ENCODE assay signal across 29 cellular contexts in genomic region chr7:4406288-4407058, GRCh38.
DNase-seq lines count a peak whose midpoint lies in the region; ATAC-seq, FAIRE-seq and TF ChIP-seq lines count a peak whose summit lies in the region.
"Had no signal": no experiment of that assay in that cellular context is flagged by ENCODE, and none has a peak within 500 bp of the region (broad histone marks: within the 10 kb centered on the region; RNA-seq: fewer than 3 reads in every experiment).

No MANE protein-coding gene starts in this region.

- H3K9me3 Mint-ChIP-seq in osteocyte (ENCODE audit: unreplicated experiment), result no peaks in the 10 kb centered on the region
- H3K9me3 Mint-ChIP-seq in CD8-positive, alpha-beta memory T cell, result peaks cover 6 to 12% (median 10%) of the 10 kb centered on the region in 5 donors

- no peaks in the 10 kb centered on the region for H3K36me3 ChIP-seq in K562 (ENCODE audit: control insufficient read depth, insufficient read depth, low read length)
- no peaks in the 10 kb centered on the region for H3K36me3 ChIP-seq in CD8-positive, alpha-beta memory T cell (ENCODE audit: insufficient read depth, low read length)
- H3K36me3 ChIP-seq: brain microvascular endothelial cell, MG63, SJCRH30 had no signal

- no peak for FAIRE-seq in K562 (lab: Jason Lieb, UNC)
- FAIRE-seq: A549, endothelial cell of umbilical vein, GM18507 had no signal

- H4K20me1 ChIP-seq in K562 (replicated peaks; ENCODE audit: control insufficient read depth, insufficient read depth, low read length), result no peaks in the 10 kb centered on the region

- no peak for TF ChIP-seq CTCF in K562 (IDR thresholded peaks at IDR 0.05 in 2 of 3, conservative IDR thresholded peaks at IDR 0.05 in 1 of 3; ENCODE audit: insufficient read depth in 2 of 3, low read depth in 1 of 3, low read length in 3 of 3)
- no peak for TF ChIP-seq CTCF in osteocyte (IDR thresholded peaks at IDR 0.05)

- no peak overlapping the region for H2AFZ ChIP-seq in K562 (ENCODE audit: low read depth, low read length)

- no peak for ATAC-seq in K562
- ATAC-seq in HG03135 (IDR thresholded peaks at IDR 0.05; ENCODE audit: unreplicated experiment), result no peak
- ATAC-seq: A549; activated CD4-positive, CD25-positive, alpha-beta regulatory T cell treated with anti-CD3 and anti-CD28 coated beads, Interleukin-2, amount 50 U/mL, for 24 hours; activated CD8-positive, alpha-beta T cell treated with anti-CD3 and anti-CD28 coated beads for 36 hours; activated T-helper 17 cell treated with anti-CD3 and anti-CD28 coated beads, Interleukin-2, amount 50 U/mL, for 72 hours; CD8-positive, alpha-beta T cell; natural killer cell had no signal

- CTCF ChIA-PET in K562 (lab: Yijun Ruan, JAX; ENCODE audit: low intra/inter-chr PET ratio), result no interaction called here
- CTCF ChIA-PET in CD8-positive, alpha-beta memory T cell (lab: Charles Lee), result no interaction called here

- H3K27me3 Mint-ChIP-seq in osteocyte (ENCODE audit: unreplicated experiment), result peaks cover 2% of the 10 kb centered on the region
- peaks cover 0 to 3% of the 10 kb centered on the region in 2 donors for H3K27me3 Mint-ChIP-seq in CD8-positive, alpha-beta memory T cell

- H3K4me3 Mint-ChIP-seq in osteocyte (ENCODE audit: unreplicated experiment), result no peak overlapping the region
- no peak overlapping the region for H3K4me3 Mint-ChIP-seq in CD8-positive, alpha-beta memory T cell
- H3K4me3 Mint-ChIP-seq: activated CD8-positive, alpha-beta T cell treated with anti-CD3 and anti-CD28 coated beads for 36 hours; activated T-helper 17 cell treated with anti-CD3 and anti-CD28 coated beads, Interleukin-2, amount 50 U/mL, for 72 hours; CD8-positive, alpha-beta T cell; natural killer cell; stimulated activated naive CD8-positive, alpha-beta T cell treated with anti-CD3 and anti-CD28 coated beads, Interleukin-15, Interleukin-2, amounts not matched to agents 100 ng/mL and 50 ng/mL, for 24 hours; T-helper 1 cell treated with Interleukin-12 subunit alpha and Interleukin-12 subunit beta and Interleukin-4 antibody, amounts not matched to agents 30 μg/mL and 1 μg/mL, for 36 hours had no signal

- no peaks in the 10 kb centered on the region for H3K4me1 ChIP-seq in K562 (replicated peaks in 1 of 2; ENCODE audit: control insufficient read depth in 2 of 2, insufficient read depth in 2 of 2, low read length in 2 of 2)
- H3K4me1 ChIP-seq in CD8-positive, alpha-beta memory T cell (ENCODE audit: insufficient read depth, low read length), result no peaks in the 10 kb centered on the region
- H3K4me1 ChIP-seq: A549, SJCRH30 had no signal

- TF ChIP-seq EP300 in K562 (IDR thresholded peaks at IDR 0.05; ENCODE audit: low read length), result no peak

- H3K27me3 ChIP-seq in K562 (ENCODE audit: control insufficient read depth in 2 of 2, insufficient read depth in 2 of 2, low read length in 2 of 2), result no peaks in the 10 kb centered on the region
- H3K27me3 ChIP-seq in CD8-positive, alpha-beta memory T cell (ENCODE audit: insufficient read depth, low read length, poor library complexity, severe bottlenecking), result no peaks in the 10 kb centered on the region
- H3K27me3 ChIP-seq: brain microvascular endothelial cell, MG63, SJCRH30 had no signal

- no peaks in the 10 kb centered on the region for H3K4me1 Mint-ChIP-seq in osteocyte (ENCODE audit: unreplicated experiment)
- H3K4me1 Mint-ChIP-seq in CD8-positive, alpha-beta memory T cell, result no peaks in the 10 kb centered on the region
- H3K4me1 Mint-ChIP-seq: activated T-helper 17 cell treated with anti-CD3 and anti-CD28 coated beads, Interleukin-2, amount 50 U/mL, for 72 hours; natural killer cell had no signal

- H3K4me3 ChIP-seq in K562, result no peak overlapping the region
- no peak overlapping the region for H3K4me3 ChIP-seq in CD8-positive, alpha-beta memory T cell (ENCODE audit: low read length)
- H3K4me3 ChIP-seq: A549, MG63, SJCRH30, skin epidermis had no signal

- BruUV-seq in K562 (replicated peaks; lab: Mats Ljungman, UMichigan), result no TSS peak

- TF ChIP-seq POLR2A in K562 (conservative IDR thresholded peaks at IDR 0.05), result no peak

- no peak overlapping the region for H3K27ac ChIP-seq in K562 (ENCODE audit: extremely low read depth, low read depth, low read length)
- H3K27ac ChIP-seq in CD8-positive, alpha-beta memory T cell (ENCODE audit: low read depth, low read length), result no peak overlapping the region
- H3K27ac ChIP-seq: A549, brain microvascular endothelial cell, SJCRH30, skin epidermis had no signal

- TF ChIP-seq RAD21 in K562 (CRISPR knock-in tag; conservative IDR thresholded peaks at IDR 0.05 in 1 of 2, IDR thresholded peaks at IDR 0.05 in 1 of 2), result no peak

- no peak overlapping the region for H3K9ac ChIP-seq in K562 (ENCODE audit: insufficient read depth in 1 of 2, low read depth in 2 of 2, low read length in 2 of 2)

- intact Hi-C loops in K562 (cut with micrococcal nuclease), result no loop called here

- POLR2A ChIA-PET in K562 (lab: Yijun Ruan, JAX), result no interaction called here
- POLR2A ChIA-PET in CD8-positive, alpha-beta memory T cell (lab: Charles Lee), result no interaction called here

- in situ Hi-C loops in K562 (cut with MboI), result no loop called here

- no peaks in the 10 kb centered on the region for H3K9me1 ChIP-seq in K562 (ENCODE audit: control insufficient read depth, insufficient read depth, low read length)

- no peak overlapping the region for H3K4me2 ChIP-seq in K562 (ENCODE audit: insufficient read depth, low read length)
- H3K4me2 ChIP-seq: A549 had no signal

- no peaks in the 10 kb centered on the region for H3K79me2 ChIP-seq in K562 (ENCODE audit: control insufficient read depth, insufficient read depth, low read length)

- H3K27ac Mint-ChIP-seq in osteocyte (ENCODE audit: unreplicated experiment), result no peak overlapping the region
- H3K27ac Mint-ChIP-seq in CD8-positive, alpha-beta memory T cell, result no peak overlapping the region
- H3K27ac Mint-ChIP-seq: activated CD8-positive, alpha-beta T cell treated with anti-CD3 and anti-CD28 coated beads for 36 hours; activated T-helper 17 cell treated with anti-CD3 and anti-CD28 coated beads, Interleukin-2, amount 50 U/mL, for 72 hours; CD8-positive, alpha-beta T cell; natural killer cell; stimulated activated naive CD8-positive, alpha-beta T cell treated with anti-CD3 and anti-CD28 coated beads, Interleukin-15, Interleukin-2, amounts not matched to agents 100 ng/mL and 50 ng/mL, for 24 hours; T-helper 1 cell treated with Interleukin-12 subunit alpha and Interleukin-12 subunit beta and Interleukin-4 antibody, amounts not matched to agents 30 μg/mL and 1 μg/mL, for 36 hours had no signal

- WGBS in K562 (ENCODE audit: insufficient coverage, low coverage, missing lambda C conversion rate), result 2% methylated on average over 7 of the region's 7 CpGs

- H3K36me3 Mint-ChIP-seq in osteocyte (ENCODE audit: unreplicated experiment), result no peaks in the 10 kb centered on the region
- H3K36me3 Mint-ChIP-seq in CD8-positive, alpha-beta memory T cell, result peaks cover 0 to 3% (median 0%) of the 10 kb centered on the region in 3 donors
- H3K36me3 Mint-ChIP-seq: CD8-positive, alpha-beta T cell; natural killer cell had no signal

- H3K9me3 ChIP-seq in K562 (replicated peaks; ENCODE audit: control insufficient read depth, insufficient read depth, low read depth, low read length), result no peaks in the 10 kb centered on the region
- no peaks in the 10 kb centered on the region for H3K9me3 ChIP-seq in CD8-positive, alpha-beta memory T cell (ENCODE audit: low read length)
- H3K9me3 ChIP-seq: MG63, SJCRH30 had no signal

- DNase-seq in NCI-H748 (lab: John Stamatoyannopoulos, UW; ENCODE audit: unreplicated experiment), result peak; percentile 8
- DNase-seq in NCI-H748 treated with DMSO at 0.1 percent for 48 hours (lab: John Stamatoyannopoulos, UW), result no peak
- peak; percentile 7 for DNase-seq in LHCN-M2 (ENCODE audit: low read depth)
- DNase-seq in K562 (ENCODE audit: extremely low read depth in 1 of 4, low spot score in 3 of 4), result no peak
- peak; percentile 10 for DNase-seq in osteocyte (ENCODE audit: extremely low spot score, unreplicated experiment)
- no peak for DNase-seq in NCI-H1092 treated with DMSO at 0.1 percent for 48 hours (lab: John Stamatoyannopoulos, UW)
- no peak for DNase-seq in CD8-positive, alpha-beta memory T cell
- DNase-seq: activated CD8-positive, alpha-beta T cell treated with anti-CD3 and anti-CD28 coated beads for 36 hours; activated naive CD4-positive, alpha-beta T cell treated with anti-CD3 and anti-CD28 coated beads, Interleukin-2, amount 50 U/mL, for 16 hours; amniotic stem cell; brain microvascular endothelial cell; CD8-positive, alpha-beta T cell; GDM1; IMR-90; kidney; MG63; natural killer cell; NCI-H1436; NCI-H2081 treated with DMSO at 0.1 percent for 48 hours; SJCRH30 had no signal

TF ChIP-seq in K562, 482 proteins besides CTCF, POLR2A, EP300 and RAD21 (continues in another document):
- TF ChIP-seq TBL1XR1 (IDR thresholded peaks at IDR 0.05; ENCODE audit: low read length in 2 of 2), result no peak
- no peak for TF ChIP-seq ADNP (tag; IDR thresholded peaks at IDR 0.05)

Comparison
In these comparisons a context has a peak if more than half of its experiments do, and no peak if none do; other contexts are left out.
1. DNase-seq: peak in NCI-H748 (single experiment), LHCN-M2 (single experiment) and osteocyte (single experiment); none in NCI-H748 treated with DMSO at 0.1 percent for 48 hours (single experiment), K562 (0 of 4), NCI-H1092 treated with DMSO at 0.1 percent for 48 hours (single experiment) and CD8-positive, alpha-beta memory T cell (0 of 5).